Comparison of ENCODE assay signal across 18 cellular contexts in genomic region chr21:45412909-45413581, GRCh38. TPM values are rescaled to one million over a fixed set of nuclear protein-coding genes. Genes with fewer than 3 reads are reported as not detected.
DNase-seq lines count a peak whose midpoint lies in the region; TF ChIP-seq lines count a peak whose summit lies in the region.
"Had no signal": no experiment of that assay in that cellular context is flagged by ENCODE, and none has a peak within 500 bp of the region (broad histone marks: within the 10 kb centered on the region; RNA-seq: fewer than 3 reads in every experiment).

No MANE protein-coding gene starts in this region.

- H3K27ac ChIP-seq in HEK293 (ENCODE audit: extremely low read depth, low read depth, low read length) (no peak overlapping the region), adrenal gland (peak overlapping the region in 3 of 5 donors; percentile 39 to 86 (median 71)), hepatocyte (peak overlapping the region; percentile 40)
- H3K27ac ChIP-seq: SJCRH30 had no signal

- intact Hi-C loops in adrenal gland (cut with DNase I) (no loop called here), posterior vena cava (cut with DNase I) (no loop called here)

- peak in 1 of 2 donors; percentile 11 for TF ChIP-seq POLR2A in adrenal gland (IDR thresholded peaks at IDR 0.05)

- no peaks in the 10 kb centered on the region for H3K9me2 ChIP-seq in hepatocyte (replicated peaks; ENCODE audit: insufficient read depth)

- peaks cover 73% of the 10 kb centered on the region for H3K79me2 ChIP-seq in hepatocyte

- H3K9me3 ChIP-seq in HEK293 (ENCODE audit: control insufficient read depth, insufficient read depth, low read depth, low read length), result no peaks in the 10 kb centered on the region
- no peaks in the 10 kb centered on the region for H3K9me3 ChIP-seq in adrenal gland (replicated peaks in 1 of 3)
- H3K9me3 ChIP-seq in hepatocyte (ENCODE audit: low read depth), result no peaks in the 10 kb centered on the region
- H3K9me3 ChIP-seq: esophagus squamous epithelium, SJCRH30, uterus had no signal

- H4K20me1 ChIP-seq in hepatocyte (ENCODE audit: insufficient read depth, poor library complexity, severe bottlenecking), result peaks cover 2% of the 10 kb centered on the region

- TF ChIP-seq CTCF in HEK293 (tag by site-specific recombination; IDR thresholded peaks at IDR 0.05), result no peak
- no peak for TF ChIP-seq CTCF in adrenal gland (IDR thresholded peaks at IDR 0.05)
- TF ChIP-seq CTCF in hepatocyte (IDR thresholded peaks at IDR 0.05; ENCODE audit: poor library complexity), result no peak

- H3K4me1 ChIP-seq in HEK293 (ENCODE audit: control insufficient read depth, insufficient read depth, low read length), result no peaks in the 10 kb centered on the region
- H3K4me1 ChIP-seq in adrenal gland (replicated peaks in 1 of 2), result peaks cover 0 to 54% of the 10 kb centered on the region in 2 donors
- peaks cover 38% of the 10 kb centered on the region for H3K4me1 ChIP-seq in hepatocyte (ENCODE audit: insufficient read depth)

- DNase-seq in adrenal gland, result peak in 4 of 7 donors; percentile 13 to 32 (median 20)
- DNase-seq in hepatocyte (ENCODE audit: low spot score), result no peak
- peak; percentile 78 for DNase-seq in posterior vena cava (ENCODE audit: low spot score)
- DNase-seq in activated effector memory CD4-positive, alpha-beta T cell treated with Interleukin-2 at 50 U/mL for 16 hours, result no peak
- no peak for DNase-seq in MV-4-11 (lab: John Stamatoyannopoulos, UW)
- DNase-seq in putamen (ENCODE audit: low spot score), result no peak
- DNase-seq in NCI-H226, result no peak
- DNase-seq: activated naive CD8-positive, alpha-beta T cell treated with anti-CD3 and anti-CD28 coated beads, Interleukin-2, amount 50 U/mL, for 24 hours; DMS79; effector CD8-positive, alpha-beta T cell; esophagus squamous epithelium; GOT3; NCI-H2107; NCI-H526 treated with DMSO at 0.1 percent for 48 hours; SJCRH30; stimulated activated CD4-positive, alpha-beta T cell treated with anti-CD3 and anti-CD28 coated beads, Interleukin-4, amount 100 ng/mL, for 1 hour; uterus had no signal

- H3K4me3 ChIP-seq in HEK293 (ENCODE audit: low read depth, low read length) (no peak overlapping the region), adrenal gland (no peak overlapping the region), hepatocyte (no peak overlapping the region)
- H3K4me3 ChIP-seq: esophagus squamous epithelium, SJCRH30, uterus had no signal

- H3K27me3 ChIP-seq in adrenal gland (no peaks in the 10 kb centered on the region), hepatocyte (no peaks in the 10 kb centered on the region)
- H3K27me3 ChIP-seq: SJCRH30, uterus had no signal

- WGBS in adrenal gland, 4 donors, result 76 to 89% (median 79%) methylated on average over 8 to 27 of the region's 27 CpGs
- WGBS in hepatocyte (ENCODE audit: low lambda C conversion rate, missing lambda C conversion rate), result 72% methylated on average over 27 of the region's 27 CpGs

- POLR2A ChIA-PET in HEK293 (lab: Yijun Ruan, JAX), result no interaction called here

- CTCF ChIA-PET in HEK293 (lab: Yijun Ruan, JAX), result interaction anchor here (0.5 to 1.2 kb wide), 5 partner anchors 11 to 403 kb away, joined by 3 read pairs; no protein-coding TSS in a partner anchor

- peaks cover 0 to 3% of the 10 kb centered on the region in 2 experiments; a peak in 1 of 3 replicates for H3K36me3 ChIP-seq in HEK293 (ENCODE audit: control insufficient read depth in 2 of 2, insufficient read depth in 1 of 2, low read length in 2 of 2)
- no peaks in the 10 kb centered on the region for H3K36me3 ChIP-seq in adrenal gland (replicated peaks in 1 of 2)
- no peaks in the 10 kb centered on the region for H3K36me3 ChIP-seq in hepatocyte (replicated peaks; ENCODE audit: insufficient read depth, low read depth)
- H3K36me3 ChIP-seq: esophagus squamous epithelium, SJCRH30, uterus had no signal

- H3K4me2 ChIP-seq in hepatocyte, result no peak overlapping the region

- no peak overlapping the region for H2AFZ ChIP-seq in hepatocyte

TF ChIP-seq in HEK293, 187 proteins besides CTCF, POLR2A, EP300 and RAD21:
- no peak for TF ChIP-seq ZNF140 (tag by site-specific recombination; IDR thresholded peaks at IDR 0.05)
- TF ChIP-seq ZIC2 (tag by site-specific recombination; IDR thresholded peaks at IDR 0.05), result peak; percentile 20; the same call in 1 of the 2 replicates
- no peak for TF ChIP-seq SCRT2 (tag by site-specific recombination; IDR thresholded peaks at IDR 0.05)
- no peak for TF ChIP-seq ZBTB44 (tag by site-specific recombination; IDR thresholded peaks at IDR 0.05)
- TF ChIP-seq ZNF629 (tag by site-specific recombination; IDR thresholded peaks at IDR 0.05), result no peak
- no peak for TF ChIP-seq KLF8 (tag by site-specific recombination; IDR thresholded peaks at IDR 0.05)
- TF ChIP-seq ZNF777 (tag by site-specific recombination; IDR thresholded peaks at IDR 0.05; ENCODE audit: borderline replicate concordance), result no peak
- TF ChIP-seq ZNF48 (tag by site-specific recombination; IDR thresholded peaks at IDR 0.05), result no peak

RNA-seq across cellular contexts. Expression of gene COL18A1, which starts 8.1 kb away (rescaled TPM):
- total RNA-seq in adrenal gland (100 to 1,000 TPM in 7 of 8 donors, 10 to 100 TPM in 1; 92.9 to 244 (median 141) TPM), hepatocyte (67.3 and 97.1 TPM in 2 replicates), posterior vena cava (100 to 1,000 TPM; 117 to 133 TPM)
- polyA plus RNA-seq in adrenal gland (100 to 1,000 TPM in 2 of 3 donors, 10 to 100 TPM in 1; 10.9 to 201 (median 163) TPM), hepatocyte (140 and 178 TPM in 2 replicates)

Comparison
In these comparisons a context has a peak if more than half of its experiments do, and no peak if none do; other contexts are left out.
1. DNase-seq: peak in adrenal gland (4 of 7) and posterior vena cava (single experiment); none in hepatocyte (single experiment), activated effector memory CD4-positive, alpha-beta T cell treated with Interleukin-2 at 50 U/mL for 16 hours (single experiment), MV-4-11 (single experiment), putamen (single experiment) and NCI-H226 (single experiment).